Comparison of ENCODE assay signal across 8 cellular contexts in the genomic region with DNA sequence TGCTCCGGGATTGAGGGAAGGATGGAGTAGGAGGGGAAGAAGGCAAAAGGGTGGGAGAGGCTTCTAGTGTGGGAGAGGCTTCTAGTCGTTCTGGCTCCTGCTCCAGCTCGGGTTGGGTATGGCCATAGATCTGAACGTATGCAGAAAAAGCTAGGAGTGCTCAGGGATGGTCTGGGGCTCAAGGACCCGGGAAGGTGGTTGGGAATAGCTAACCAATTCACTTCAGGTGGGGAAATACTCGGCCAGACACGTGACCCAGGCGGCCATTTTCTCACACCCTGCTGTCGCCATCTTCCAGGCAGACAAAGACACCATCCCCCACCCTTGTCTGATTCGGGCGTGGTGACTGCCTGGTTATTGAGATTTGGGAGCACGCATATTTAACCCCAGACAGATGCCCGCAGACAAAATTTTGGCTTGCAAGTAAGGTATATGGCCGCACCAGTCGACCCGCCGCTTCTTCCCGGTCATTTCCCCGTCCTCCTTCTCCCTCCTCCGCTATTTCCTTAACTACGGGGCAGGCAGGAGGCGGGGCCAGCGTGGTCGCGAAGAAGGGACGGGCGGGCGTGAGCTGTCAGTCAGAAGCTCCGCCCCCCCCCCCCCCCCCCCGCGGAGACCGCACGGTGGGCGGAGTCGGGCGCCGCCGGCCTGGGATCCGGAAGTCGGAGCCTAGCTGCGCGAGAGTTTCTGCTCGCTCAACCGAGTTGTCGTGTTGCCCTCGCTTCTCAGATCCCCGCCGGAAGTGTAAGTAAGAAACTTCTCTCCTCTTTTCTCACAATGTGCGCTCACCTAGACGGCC. TPM values are rescaled to one million over a fixed set of nuclear protein-coding genes. Genes with fewer than 3 reads are reported as not detected.
DNase-seq lines count a peak whose midpoint lies in the region; ATAC-seq and TF ChIP-seq lines count a peak whose summit lies in the region.

A gene with protein sequence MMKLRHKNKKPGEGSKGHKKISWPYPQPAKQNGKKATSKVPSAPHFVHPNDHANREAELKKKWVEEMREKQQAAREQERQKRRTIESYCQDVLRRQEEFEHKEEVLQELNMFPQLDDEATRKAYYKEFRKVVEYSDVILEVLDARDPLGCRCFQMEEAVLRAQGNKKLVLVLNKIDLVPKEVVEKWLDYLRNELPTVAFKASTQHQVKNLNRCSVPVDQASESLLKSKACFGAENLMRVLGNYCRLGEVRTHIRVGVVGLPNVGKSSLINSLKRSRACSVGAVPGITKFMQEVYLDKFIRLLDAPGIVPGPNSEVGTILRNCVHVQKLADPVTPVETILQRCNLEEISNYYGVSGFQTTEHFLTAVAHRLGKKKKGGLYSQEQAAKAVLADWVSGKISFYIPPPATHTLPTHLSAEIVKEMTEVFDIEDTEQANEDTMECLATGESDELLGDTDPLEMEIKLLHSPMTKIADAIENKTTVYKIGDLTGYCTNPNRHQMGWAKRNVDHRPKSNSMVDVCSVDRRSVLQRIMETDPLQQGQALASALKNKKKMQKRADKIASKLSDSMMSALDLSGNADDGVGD (plus strand): TSS at position 661 of the 799 bp plus-strand sequence. CDS start 2,348 bp downstream, outside the sequence.

- H3K36me3 ChIP-seq in adrenal gland (replicated peaks in 1 of 2) (no peaks in the 10 kb centered on the region), heart right ventricle (peaks cover 0 to 19% (median 0%) of the 10 kb centered on the region in 9 donors), upper lobe of left lung (peaks cover 0 to 4% (median 0%) of the 10 kb centered on the region in 4 donors)

- H3K27ac ChIP-seq in adrenal gland (peak within 1 kb of the TSS in 4 of 5 donors; percentile 65 to 92 (median 74)), heart right ventricle (peak within 1 kb of the TSS; percentile 74 to 93 (median 90)), upper lobe of left lung (peak within 1 kb of the TSS; percentile 79 to 91 (median 86))

- DNase-seq in GM13976 (ENCODE audit: low spot score) (peak; percentile 87), NCI-H146 (lab: John Stamatoyannopoulos, UW) (peak; percentile 90), T-cell (peak; percentile 59 to 88 (median 75)), adrenal gland (peak; percentile 84 to 91 (median 89)), heart right ventricle (peak; percentile 85 to 88), posterior vena cava (ENCODE audit: low spot score) (peak; percentile 95), upper lobe of left lung (peak; percentile 88 to 95)

- ATAC-seq in HG02852 (IDR thresholded peaks at IDR 0.05; ENCODE audit: unreplicated experiment) (peak; percentile 84), T-cell (replicated peaks in 1 of 4) (peak; percentile 86 to 91 (median 88)), heart right ventricle (peak; percentile 92 to 98 (median 97)), upper lobe of left lung (ENCODE audit: low FRiP score in 2 of 2) (peak; percentile 91 to 97)

- no peaks in the 10 kb centered on the region for H3K27me3 ChIP-seq in adrenal gland
- no peaks in the 10 kb centered on the region for H3K27me3 ChIP-seq in heart right ventricle
- no peaks in the 10 kb centered on the region for H3K27me3 ChIP-seq in upper lobe of left lung

- H3K4me1 Mint-ChIP-seq in T-cell: peaks cover 21 to 41% (median 37%) of the 10 kb centered on the region in 3 donors

- TF ChIP-seq CTCF in GM13976 (IDR thresholded peaks at IDR 0.05; ENCODE audit: borderline replicate concordance, control extremely low read depth, extremely low read depth, insufficient read depth, missing control alignments) (no peak), adrenal gland (IDR thresholded peaks at IDR 0.05) (no peak), heart right ventricle (IDR thresholded peaks at IDR 0.05) (no peak), upper lobe of left lung (IDR thresholded peaks at IDR 0.05) (no peak)

- POLR2A ChIA-PET in T-cell (lab: Charles Lee): interaction anchor here (0.6 to 1.3 kb wide), 3 partner anchors 109 to 470 kb away, joined by 3 to 8 read pairs (median 3); a partner anchor contains a TSS

- CTCF ChIA-PET in T-cell (lab: Charles Lee): interaction anchor here in 1 of 2 donors (0.9 kb wide), 1 partner anchor 110 kb away, joined by 3 read pairs; no protein-coding TSS in a partner anchor

- in situ Hi-C loops in GM13976 (cut with MboI; ENCODE audit: low sequenced_read_pairs, unreplicated experiment): no loop called here

- H3K27me3 Mint-ChIP-seq in T-cell: no peaks in the 10 kb centered on the region

- no peak for TF ChIP-seq EP300 in upper lobe of left lung (IDR thresholded peaks at IDR 0.05)

- H3K36me3 Mint-ChIP-seq in T-cell: peaks cover 9% of the 10 kb centered on the region

- H3K4me3 Mint-ChIP-seq in T-cell: peak within 1 kb of the TSS; percentile 90 to 94 (median 92)

- intact Hi-C loops in adrenal gland (cut with DNase I) (no loop called here), heart right ventricle (cut with DNase I) (loop anchor here in 3 of 10 donors (2.0 to 10.0 kb wide), 4 partner anchors 37 to 487 kb away; a partner anchor contains a TSS), posterior vena cava (cut with DNase I) (no loop called here)

- H3K9me3 ChIP-seq in adrenal gland (replicated peaks in 1 of 3) (no peaks in the 10 kb centered on the region), heart right ventricle (peaks cover 0 to 6% (median 0%) of the 10 kb centered on the region in 11 donors), upper lobe of left lung (no peaks in the 10 kb centered on the region)

- 3 to 48% (median 16%) methylated on average over 7 to 38 of the region's 50 CpGs for whole genome bisulfite sequencing in adrenal gland, 4 donors
- 2 to 4% methylated on average over 25 to 42 of the region's 50 CpGs for WGBS in heart right ventricle, 2 donors
- 10 to 47% methylated on average over 7 to 32 of the region's 50 CpGs for WGBS in upper lobe of left lung, 2 donors

- H3K4me1 ChIP-seq in adrenal gland (replicated peaks in 1 of 2): no peaks in the 10 kb centered on the region
- H3K4me1 ChIP-seq in heart right ventricle: peaks cover 0 to 25% (median 7%) of the 10 kb centered on the region in 9 donors
- peaks cover 9 to 20% (median 17%) of the 10 kb centered on the region in 4 donors for H3K4me1 ChIP-seq in upper lobe of left lung

- H3K4me3 ChIP-seq in adrenal gland (peak within 1 kb of the TSS in 3 of 4 donors; percentile 33 to 62 (median 40)), heart right ventricle (peak within 1 kb of the TSS; percentile 47 to 79 (median 70)), upper lobe of left lung (peak within 1 kb of the TSS; percentile 40 to 74 (median 62))

- H3K27ac Mint-ChIP-seq in T-cell: peak within 1 kb of the TSS; percentile 94

- no peaks in the 10 kb centered on the region for H3K9me3 Mint-ChIP-seq in T-cell

- TF ChIP-seq POLR2A in adrenal gland (IDR thresholded peaks at IDR 0.05): peak in 1 of 2 donors; percentile 32
- peak in 2 of 4 donors; percentile 17 to 70 for TF ChIP-seq POLR2A in upper lobe of left lung (IDR thresholded peaks at IDR 0.05)

RNA-seq across cellular contexts. Expression of the gene that starts here (rescaled TPM):
- total RNA-seq in T-cell: 10 to 100 TPM; 42.5 to 47.1 (median 43.3) TPM
- 10 to 100 TPM; 15.5 to 37.5 (median 29.9) TPM for total RNA-seq in adrenal gland
- 10 to 100 TPM in 1 of 3 donors, 1 to 10 TPM in 2; 2.0 to 12.0 (median 4.5) TPM for polyA plus RNA-seq in adrenal gland
- 10 to 100 TPM; 22.8 to 47.2 (median 33.2) TPM for total RNA-seq in heart right ventricle
- 10 to 100 TPM in 1 of 2 donors, 1 to 10 TPM in 1; 3.9 to 10.7 TPM for polyA plus RNA-seq in heart right ventricle
- total RNA-seq in posterior vena cava: 10 to 100 TPM; 26.3 to 28.5 TPM
- 10 to 100 TPM; 24.6 to 37.7 (median 29.3) TPM for total RNA-seq in upper lobe of left lung

Comparison
In these comparisons a context has a peak if more than half of its experiments do, and no peak if none do; other contexts are left out.
1. Peak in every context shown above with its lines: DNase-seq, ATAC-seq, H3K4me3 ChIP-seq and H3K27ac ChIP-seq.